ENCODE assay signal across 5 cellular contexts in genomic region chr1:161644855-161645254, GRCh38. TPM values are rescaled to one million over a fixed set of nuclear protein-coding genes. Genes with fewer than 3 reads are reported as not detected.
"Had no signal": no experiment of that assay in that cellular context is flagged by ENCODE, and none has a peak within 500 bp of the region (broad histone marks: within the 10 kb centered on the region; RNA-seq: fewer than 3 reads in every experiment).

No MANE protein-coding gene starts in this region.

RNA-seq across cellular contexts. Expression of gene FCGR3B, which starts 13.9 kb away (rescaled TPM):
- total RNA-seq: HT-29, OCI-LY7, PC-3, SK-MEL-5 had no signal
- polyA plus RNA-seq: SK-N-SH had no signal

RNA-seq across cellular contexts. Expression of gene FCGR2B, which starts 18.1 kb away (rescaled TPM):
- total RNA-seq: HT-29, PC-3 had no signal
